15 cellular contexts compared by ENCODE assay signal in genomic region chr9:70902171-70902570, GRCh38.
DNase-seq lines count a peak whose midpoint lies in the region; ATAC-seq and TF ChIP-seq lines count a peak whose summit lies in the region.
"Had no signal": no experiment of that assay in that cellular context is flagged by ENCODE, and none has a peak within 500 bp of the region (broad histone marks: within the 10 kb centered on the region; RNA-seq: fewer than 3 reads in every experiment).

No MANE protein-coding gene starts in this region.

- DNase-seq in mammary epithelial cell = peak; percentile 70
- DNase-seq in breast epithelium (ENCODE audit: low spot score in 2 of 2) = no peak
- peak; percentile 13 for DNase-seq in astrocyte of the hippocampus (ENCODE audit: low read depth, low spot score)
- DNase-seq in glomerular visceral epithelial cell (ENCODE audit: extremely low spot score) = peak; percentile 12
- no peak for DNase-seq in foreskin melanocyte
- DNase-seq in T1000 (lab: John Stamatoyannopoulos, UW) = no peak
- DNase-seq in GM10266 (ENCODE audit: extremely low spot score) = no peak
- DNase-seq: 8988T; central memory CD4-positive, alpha-beta T cell; GF-D8; H7; lower lobe of right lung; ovary; stimulated activated naive CD4-positive, alpha-beta T cell treated with Interleukin-2 at 50 U/mL for 16 hours had no signal

- no peak overlapping the region for H3K9ac ChIP-seq in mammary epithelial cell (ENCODE audit: insufficient read depth, low read length)

- ATAC-seq in HG03025 (IDR thresholded peaks at IDR 0.05; ENCODE audit: low FRiP score, unreplicated experiment) = no peak
- ATAC-seq: lower lobe of right lung had no signal

- H3K27me3 ChIP-seq in mammary epithelial cell (ENCODE audit: insufficient read depth, low read length) (no peaks in the 10 kb centered on the region), breast epithelium (no peaks in the 10 kb centered on the region)
- H3K27me3 ChIP-seq: ovary had no signal

- no peak overlapping the region for H3K4me3 ChIP-seq in mammary epithelial cell (replicated peaks in 1 of 3; ENCODE audit: insufficient read depth in 1 of 3, low read depth in 2 of 3, low read length in 3 of 3)
- no peak overlapping the region for H3K4me3 ChIP-seq in breast epithelium
- H3K4me3 ChIP-seq: lower lobe of right lung, ovary had no signal

- no peaks in the 10 kb centered on the region for H4K20me1 ChIP-seq in mammary epithelial cell (ENCODE audit: insufficient read depth, low read length)

- H3K4me1 ChIP-seq in mammary epithelial cell (ENCODE audit: insufficient read depth, low read length) (peaks cover 25% of the 10 kb centered on the region), breast epithelium (no peaks in the 10 kb centered on the region)
- H3K4me1 ChIP-seq: lower lobe of right lung had no signal

- TF ChIP-seq CTCF in mammary epithelial cell (conservative IDR thresholded peaks at IDR 0.05 in 1 of 2, IDR thresholded peaks at IDR 0.05 in 1 of 2; ENCODE audit: extremely low read depth in 1 of 2, insufficient read depth in 1 of 2, low read depth in 1 of 2, low read length in 2 of 2) (no peak), breast epithelium (IDR thresholded peaks at IDR 0.05) (no peak), GM10266 (IDR thresholded peaks at IDR 0.05; ENCODE audit: control insufficient read depth, insufficient read depth, low read depth, missing control alignments) (no peak)

- dilution Hi-C loops in mammary epithelial cell (cut with HindIII; ENCODE audit: low sequenced_read_pairs) = no loop called here

- 0% methylated on average over 1 of the region's 1 CpG for WGBS in mammary epithelial cell (ENCODE audit: low coverage, missing lambda C conversion rate)

- H2AFZ ChIP-seq in mammary epithelial cell (ENCODE audit: low read depth, low read length) = no peak overlapping the region

- CTCF ChIA-PET in mammary epithelial cell (lab: Charles Lee; ENCODE audit: low non-redundant PET) = no interaction called here

- H3K4me2 ChIP-seq in mammary epithelial cell (ENCODE audit: insufficient read depth, low read depth, low read length) = peak overlapping the region; percentile 69

- intact Hi-C loops in mammary epithelial cell (cut with micrococcal nuclease) = loop anchor here (1.0 to 10.0 kb wide), 2 partner anchors 23 to 487 kb away; partner anchors contain the start of gene KLF9
- intact Hi-C loops in breast epithelium (cut with DNase I; ENCODE audit: low total_unique reads) = no loop called here

- BruUV-seq in mammary epithelial cell (replicated peaks; lab: Mats Ljungman, UMichigan) = no TSS peak

- H3K27ac ChIP-seq in mammary epithelial cell (ENCODE audit: insufficient read depth, low read depth, low read length) = peak overlapping the region; percentile 64
- H3K27ac ChIP-seq in breast epithelium = no peak overlapping the region
- H3K27ac ChIP-seq: lower lobe of right lung, ovary had no signal

- H3K36me3 ChIP-seq in mammary epithelial cell (ENCODE audit: insufficient read depth, low read length) = no peaks in the 10 kb centered on the region
- no peaks in the 10 kb centered on the region for H3K36me3 ChIP-seq in breast epithelium
- H3K36me3 ChIP-seq: lower lobe of right lung, ovary had no signal

- H3K79me2 ChIP-seq in mammary epithelial cell (ENCODE audit: insufficient read depth, low read length) = no peaks in the 10 kb centered on the region

- H3K9me3 ChIP-seq in mammary epithelial cell (replicated peaks; ENCODE audit: insufficient read depth, low read length) (no peaks in the 10 kb centered on the region), breast epithelium (no peaks in the 10 kb centered on the region)
- H3K9me3 ChIP-seq: lower lobe of right lung, ovary had no signal

- in situ Hi-C loops in mammary epithelial cell (cut with MboI; ENCODE audit: low sequenced_read_pairs in 2 of 2) = no loop called here

- no peak for TF ChIP-seq POLR2A in breast epithelium (IDR thresholded peaks at IDR 0.05)

Comparison
In these comparisons a context has a peak if more than half of its experiments do, and no peak if none do; other contexts are left out.
1. DNase-seq: peak in mammary epithelial cell (single experiment), astrocyte of the hippocampus (single experiment) and glomerular visceral epithelial cell (single experiment); none in breast epithelium (0 of 2), foreskin melanocyte (single experiment), T1000 (single experiment) and GM10266 (single experiment).